Comparison of ENCODE assay signal across 18 cellular contexts in the genomic region with DNA sequence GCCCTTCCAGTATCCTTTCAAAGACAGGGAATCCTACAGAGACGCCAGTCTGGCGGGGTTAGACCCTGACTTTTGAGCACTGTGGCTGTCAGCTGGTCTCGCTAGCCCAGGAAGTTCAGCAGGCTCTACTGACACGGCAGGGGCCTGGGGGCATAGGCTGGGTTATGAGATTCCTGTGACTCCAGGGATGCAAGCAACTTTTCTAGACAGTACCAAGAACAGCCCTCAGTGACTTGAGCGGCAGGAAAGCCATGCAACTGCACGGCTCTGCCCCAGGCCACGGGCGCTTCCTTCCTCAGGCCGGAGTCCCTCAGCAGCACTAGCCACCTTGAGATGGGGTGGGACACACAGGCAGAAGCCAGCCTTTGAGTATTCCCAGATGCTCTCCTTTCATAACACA. TPM values are rescaled to one million over a fixed set of nuclear protein-coding genes. Genes with fewer than 3 reads are reported as not detected.
DNase-seq lines count a peak whose midpoint lies in the region; ATAC-seq and TF ChIP-seq lines count a peak whose summit lies in the region.
"Had no signal": no experiment of that assay in that cellular context is flagged by ENCODE, and none has a peak within 500 bp of the region (broad histone marks: within the 10 kb centered on the region; RNA-seq: fewer than 3 reads in every experiment).

No MANE protein-coding gene starts in this region.

- CTCF ChIA-PET in Caco-2 (lab: Charles Lee): no interaction called here

- H3K27ac ChIP-seq in coronary artery (peak overlapping the region; percentile 59 to 88), right lobe of liver (peak overlapping the region; percentile 52 to 65 (median 63)), spleen (peak overlapping the region in 2 of 8 donors; percentile 17 to 40)

- POLR2A ChIA-PET in Caco-2 (lab: Charles Lee): no interaction called here

- H3K27me3 ChIP-seq in right lobe of liver (no peaks in the 10 kb centered on the region), spleen (replicated peaks in 1 of 7) (no peaks in the 10 kb centered on the region), Caco-2 (replicated peaks; ENCODE audit: control insufficient read depth, insufficient read depth, low read length) (no peaks in the 10 kb centered on the region)

- H3K36me3 ChIP-seq in right lobe of liver (peaks cover 0 to 4% (median 0%) of the 10 kb centered on the region in 4 donors), spleen (no peaks in the 10 kb centered on the region), Caco-2 (ENCODE audit: control insufficient read depth, insufficient read depth, low read length) (no peaks in the 10 kb centered on the region)

- peak; percentile 32 for DNase-seq in NCI-H1105 (lab: John Stamatoyannopoulos, UW)
- no peak for DNase-seq in coronary artery (ENCODE audit: low spot score)
- no peak for DNase-seq in right lobe of liver
- peak; percentile 76 for DNase-seq in spleen
- no peak for DNase-seq in activated CD4-positive, CD25-positive, alpha-beta regulatory T cell treated with anti-CD3 and anti-CD28 coated beads, Interleukin-2, amount 50 U/mL, for 72 hours
- no peak for DNase-seq in NCI-H1930 (lab: John Stamatoyannopoulos, UW)
- DNase-seq in Caco-2: no peak
- DNase-seq: activated CD4-positive, alpha-beta memory T cell treated with anti-CD3 and anti-CD28 coated beads, Interleukin-2, amount 10 ng/mL, durations not matched to agents 7 days and 5 days; activated naive CD4-positive, alpha-beta T cell treated with anti-CD3 and anti-CD28 coated beads, Interleukin-2, amount 50 U/mL, for 16 hours; activated T-cell treated with anti-CD3 and anti-CD28 coated beads, Interleukin-2, amount 50 U/mL, for 1 hour; CD8-positive, alpha-beta T cell; dermis blood vessel endothelial cell; naive B cell; NCI-H146; NCI-H345; stimulated activated naive CD4-positive, alpha-beta T cell treated with Interleukin-2 at 50 U/mL for 16 hours had no signal

- H3K4me1 ChIP-seq in right lobe of liver: peaks cover 0 to 48% (median 21%) of the 10 kb centered on the region in 4 donors
- peaks cover 2 to 28% (median 10%) of the 10 kb centered on the region in 6 donors for H3K4me1 ChIP-seq in spleen
- peaks cover 22% of the 10 kb centered on the region for H3K4me1 ChIP-seq in Caco-2

- no peaks in the 10 kb centered on the region for H3K9me3 ChIP-seq in right lobe of liver
- H3K9me3 ChIP-seq in spleen: no peaks in the 10 kb centered on the region
- H3K9me3 ChIP-seq in Caco-2: no peaks in the 10 kb centered on the region

- no TSS peak for BruUV-seq in Caco-2 (replicated peaks; lab: Mats Ljungman, UMichigan)

- peaks cover 7% of the 10 kb centered on the region for H3K4me1 Mint-ChIP-seq in Caco-2 (ENCODE audit: low read depth, unreplicated experiment)

- H3K36me3 Mint-ChIP-seq in Caco-2 (ENCODE audit: insufficient read depth, unreplicated experiment): peaks cover 5% of the 10 kb centered on the region
- H3K36me3 Mint-ChIP-seq: brain, naive B cell had no signal

- H3K27ac Mint-ChIP-seq in Caco-2 (ENCODE audit: unreplicated experiment): no peak overlapping the region
- H3K27ac Mint-ChIP-seq: activated CD4-positive, alpha-beta memory T cell treated with anti-CD3 and anti-CD28 coated beads, Interleukin-2, amount 10 ng/mL, durations not matched to agents 7 days and 5 days; CD8-positive, alpha-beta T cell; naive B cell had no signal

- TF ChIP-seq POLR2A in right lobe of liver (IDR thresholded peaks at IDR 0.05) (no peak), spleen (IDR thresholded peaks at IDR 0.05) (no peak)

- intact Hi-C loops in right lobe of liver (cut with DNase I) (no loop called here), spleen (cut with DNase I; ENCODE audit: low total_unique reads) (no loop called here), Caco-2 (cut with micrococcal nuclease; ENCODE audit: unreplicated experiment) (no loop called here)

- no peak for ATAC-seq in right lobe of liver
- ATAC-seq in GM18909 (IDR thresholded peaks at IDR 0.05; ENCODE audit: poor library complexity, unreplicated experiment): no peak
- ATAC-seq: CD8-positive, alpha-beta T cell had no signal

- no peaks in the 10 kb centered on the region for H3K27me3 Mint-ChIP-seq in Caco-2 (ENCODE audit: insufficient read depth, unreplicated experiment)
- H3K27me3 Mint-ChIP-seq: activated CD4-positive, alpha-beta memory T cell treated with anti-CD3 and anti-CD28 coated beads, Interleukin-2, amount 10 ng/mL, durations not matched to agents 7 days and 5 days; naive B cell had no signal

- no peak overlapping the region for H3K4me3 Mint-ChIP-seq in Caco-2 (ENCODE audit: unreplicated experiment)
- H3K4me3 Mint-ChIP-seq: activated CD4-positive, alpha-beta memory T cell treated with anti-CD3 and anti-CD28 coated beads, Interleukin-2, amount 10 ng/mL, durations not matched to agents 7 days and 5 days; CD8-positive, alpha-beta T cell had no signal

- TF ChIP-seq CTCF in coronary artery (IDR thresholded peaks at IDR 0.05) (no peak), right lobe of liver (IDR thresholded peaks at IDR 0.05) (no peak), spleen (IDR thresholded peaks at IDR 0.05 in 8 of 11, conservative IDR thresholded peaks at IDR 0.05 in 3 of 11) (no peak), Caco-2 (IDR thresholded peaks at IDR 0.05; ENCODE audit: insufficient read depth in 1 of 2, low read depth in 1 of 2, low read length in 1 of 2, severe bottlenecking in 1 of 2, unreplicated experiment in 1 of 2) (no peak)

- no CpG with 5 or more reads among the region's 9 CpGs for WGBS in right lobe of liver (ENCODE audit: insufficient coverage, low coverage, low lambda C conversion rate, missing lambda C conversion rate)
- 32 to 68% (median 64%) methylated on average over 3 to 9 of the region's 9 CpGs for WGBS in spleen, 5 donors

- no peaks in the 10 kb centered on the region for H3K9me3 Mint-ChIP-seq in Caco-2 (ENCODE audit: unreplicated experiment)
- H3K9me3 Mint-ChIP-seq: activated CD4-positive, alpha-beta memory T cell treated with anti-CD3 and anti-CD28 coated beads, Interleukin-2, amount 10 ng/mL, durations not matched to agents 7 days and 5 days; CD8-positive, alpha-beta T cell; naive B cell had no signal

- H3K4me3 ChIP-seq in coronary artery: no peak overlapping the region
- H3K4me3 ChIP-seq in right lobe of liver: no peak overlapping the region
- no peak overlapping the region for H3K4me3 ChIP-seq in spleen
- no peak overlapping the region for H3K4me3 ChIP-seq in Caco-2 (ENCODE audit: low read depth, low read length)

RNA-seq across cellular contexts. Expression of a gene that starts 5.1 kb away (rescaled TPM):
- 100 to 1,000 TPM in 2 of 6 experiments, 10 to 100 TPM in 4; 38.1 to 252 (median 50.6) TPM for total RNA-seq in right lobe of liver
- total RNA-seq in spleen: 100 to 1,000 TPM in 3 of 7 donors, 10 to 100 TPM in 4; 56.7 to 198 (median 76.4) TPM
- 100 to 1,000 TPM; 119 to 226 (median 184) TPM for polyA plus RNA-seq in spleen
- 99.3 and 105 TPM in 2 replicates for total RNA-seq in Caco-2 (2022)

RNA-seq across cellular contexts. Expression of a gene that starts 23.8 kb away (rescaled TPM):
- total RNA-seq in right lobe of liver (10 to 100 TPM in 5 of 6 experiments, 1 to 10 TPM in 1; 8.1 to 50.5 (median 36.8) TPM), spleen (10 to 100 TPM in 1 of 7 donors, 1 to 10 TPM in 6; 2.7 to 11.7 (median 8.3) TPM), Caco-2 (2022) (1.6 and 3.2 TPM in 2 replicates)
- 1 to 10 TPM; 3.0 to 3.7 (median 3.2) TPM for polyA plus RNA-seq in spleen

RNA-seq across cellular contexts. Expression of a gene that starts 47.7 kb away (rescaled TPM):
- 10 to 100 TPM; 66.7 to 92.1 (median 83.9) TPM for total RNA-seq in right lobe of liver
- total RNA-seq in spleen: 100 to 1,000 TPM; 107 to 184 (median 141) TPM
- polyA plus RNA-seq in spleen: 100 to 1,000 TPM in 1 of 3 donors, 10 to 100 TPM in 2; 56.2 to 114 (median 61.6) TPM
- total RNA-seq in Caco-2 (2022): 110 and 111 TPM in 2 replicates

RNA-seq across cellular contexts. Expression of a gene that starts 53.0 kb away (rescaled TPM):
- total RNA-seq in right lobe of liver (10 to 100 TPM in 2 of 6 experiments, 1 to 10 TPM in 4; 2.2 to 13.7 (median 3.6) TPM), spleen (10 to 100 TPM in 1 of 7 donors, 1 to 10 TPM in 6; 4.2 to 11.5 (median 7.9) TPM), Caco-2 (2022) (9.1 and 9.7 TPM in 2 replicates)
- 1 to 10 TPM in 2 of 3 donors, under 1 TPM in 1; 0.74 to 2.9 (median 1.1) TPM for polyA plus RNA-seq in spleen

RNA-seq across cellular contexts. Expression of a gene that starts 58.5 kb away (rescaled TPM):
- 10 to 100 TPM; 47.5 to 98.2 (median 71.4) TPM for total RNA-seq in right lobe of liver
- 100 to 1,000 TPM in 3 of 7 donors, 10 to 100 TPM in 4; 66.9 to 110 (median 96.4) TPM for total RNA-seq in spleen
- 100 to 1,000 TPM in 2 of 3 donors, 10 to 100 TPM in 1; 56.6 to 120 (median 102) TPM for polyA plus RNA-seq in spleen
- 70.8 TPM in 2 replicates for total RNA-seq in Caco-2 (2022)

Comparison
In these comparisons a context has a peak if more than half of its experiments do, and no peak if none do; other contexts are left out.
1. DNase-seq: peak in NCI-H1105 (single experiment) and spleen (single experiment); none in coronary artery (single experiment), right lobe of liver (0 of 3), activated CD4-positive, CD25-positive, alpha-beta regulatory T cell treated with anti-CD3 and anti-CD28 coated beads, Interleukin-2, amount 50 U/mL, for 72 hours (single experiment), NCI-H1930 (0 of 2) and Caco-2 (0 of 2).